1 cellular context compared by ENCODE assay signal in genomic region chrX:23788946-23789345, GRCh38.
TF ChIP-seq lines count a peak whose summit lies in the region.

No MANE protein-coding gene starts in this region.

TF ChIP-seq in HCT116, 20 proteins besides CTCF, POLR2A, EP300 and RAD21:
- TF ChIP-seq ATF3 (IDR thresholded peaks at IDR 0.05) (no peak), POLR2AphosphoS5 (IDR thresholded peaks at IDR 0.05; ENCODE audit: low read depth, low read length) (no peak), EZH2phosphoT487 (IDR thresholded peaks at IDR 0.05; ENCODE audit: borderline replicate concordance) (no peak), ELF1 (IDR thresholded peaks at IDR 0.05; ENCODE audit: borderline replicate concordance, low read depth) (no peak), ZBTB33 (IDR thresholded peaks at IDR 0.05; ENCODE audit: extremely low read depth, insufficient replicate concordance, low read length) (no peak), EGR1 (IDR thresholded peaks at IDR 0.05; ENCODE audit: low read depth) (no peak), CBX3 (IDR thresholded peaks at IDR 0.05; ENCODE audit: low read depth) (no peak), YY1 (IDR thresholded peaks at IDR 0.05; ENCODE audit: extremely low read depth, insufficient replicate concordance, low read depth, low read length) (no peak), EZH2 (IDR thresholded peaks at IDR 0.05) (no peak), JUND (IDR thresholded peaks at IDR 0.05) (no peak), ZFX (IDR thresholded peaks at IDR 0.05) (no peak), SP1 (IDR thresholded peaks at IDR 0.05; ENCODE audit: low read depth) (no peak), SRF (IDR thresholded peaks at IDR 0.05; ENCODE audit: low read depth) (no peak), TCF7L2 (IDR thresholded peaks at IDR 0.05; ENCODE audit: borderline replicate concordance, extremely low read depth, insufficient read depth, insufficient read length) (no peak), SIN3A (IDR thresholded peaks at IDR 0.05; ENCODE audit: low read depth) (no peak), ZNF274 (IDR thresholded peaks at IDR 0.05; ENCODE audit: low read depth, low read length) (no peak), CEBPB (IDR thresholded peaks at IDR 0.05; ENCODE audit: low read depth) (no peak), MAX (IDR thresholded peaks at IDR 0.05) (no peak), REST (IDR thresholded peaks at IDR 0.05; ENCODE audit: low read depth) (no peak)
